1 cellular context compared by ENCODE assay signal in the genomic region with DNA sequence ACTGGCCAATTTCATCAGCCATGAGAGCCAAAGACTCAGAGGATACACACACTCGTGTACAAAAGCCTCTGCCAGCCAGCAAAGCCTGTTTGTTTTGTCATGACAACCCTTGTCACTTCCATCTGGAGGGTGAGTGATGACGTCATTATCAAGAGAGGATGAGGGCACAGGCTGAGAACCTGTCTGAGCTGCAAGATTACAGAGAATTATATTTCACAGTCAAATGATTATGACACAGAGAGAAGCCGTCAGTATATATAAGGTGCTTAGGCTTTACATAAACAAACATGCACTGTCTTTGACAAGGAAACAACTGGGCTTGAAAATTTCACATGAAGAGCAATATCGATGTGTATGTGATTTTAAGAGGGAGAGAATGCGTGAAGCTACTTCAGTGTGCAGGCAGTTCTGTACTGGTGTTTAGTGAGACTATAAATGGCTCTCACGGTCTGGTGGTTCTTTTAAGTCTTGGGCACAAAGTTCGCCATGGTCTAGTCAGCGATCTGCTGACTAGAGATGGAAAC.
TF ChIP-seq lines count a peak whose summit lies in the region.

No MANE protein-coding gene starts in this region.

TF ChIP-seq in K562, 482 proteins besides CTCF, POLR2A, EP300 and RAD21 (continues in another document):
- TF ChIP-seq, protein P1, sequence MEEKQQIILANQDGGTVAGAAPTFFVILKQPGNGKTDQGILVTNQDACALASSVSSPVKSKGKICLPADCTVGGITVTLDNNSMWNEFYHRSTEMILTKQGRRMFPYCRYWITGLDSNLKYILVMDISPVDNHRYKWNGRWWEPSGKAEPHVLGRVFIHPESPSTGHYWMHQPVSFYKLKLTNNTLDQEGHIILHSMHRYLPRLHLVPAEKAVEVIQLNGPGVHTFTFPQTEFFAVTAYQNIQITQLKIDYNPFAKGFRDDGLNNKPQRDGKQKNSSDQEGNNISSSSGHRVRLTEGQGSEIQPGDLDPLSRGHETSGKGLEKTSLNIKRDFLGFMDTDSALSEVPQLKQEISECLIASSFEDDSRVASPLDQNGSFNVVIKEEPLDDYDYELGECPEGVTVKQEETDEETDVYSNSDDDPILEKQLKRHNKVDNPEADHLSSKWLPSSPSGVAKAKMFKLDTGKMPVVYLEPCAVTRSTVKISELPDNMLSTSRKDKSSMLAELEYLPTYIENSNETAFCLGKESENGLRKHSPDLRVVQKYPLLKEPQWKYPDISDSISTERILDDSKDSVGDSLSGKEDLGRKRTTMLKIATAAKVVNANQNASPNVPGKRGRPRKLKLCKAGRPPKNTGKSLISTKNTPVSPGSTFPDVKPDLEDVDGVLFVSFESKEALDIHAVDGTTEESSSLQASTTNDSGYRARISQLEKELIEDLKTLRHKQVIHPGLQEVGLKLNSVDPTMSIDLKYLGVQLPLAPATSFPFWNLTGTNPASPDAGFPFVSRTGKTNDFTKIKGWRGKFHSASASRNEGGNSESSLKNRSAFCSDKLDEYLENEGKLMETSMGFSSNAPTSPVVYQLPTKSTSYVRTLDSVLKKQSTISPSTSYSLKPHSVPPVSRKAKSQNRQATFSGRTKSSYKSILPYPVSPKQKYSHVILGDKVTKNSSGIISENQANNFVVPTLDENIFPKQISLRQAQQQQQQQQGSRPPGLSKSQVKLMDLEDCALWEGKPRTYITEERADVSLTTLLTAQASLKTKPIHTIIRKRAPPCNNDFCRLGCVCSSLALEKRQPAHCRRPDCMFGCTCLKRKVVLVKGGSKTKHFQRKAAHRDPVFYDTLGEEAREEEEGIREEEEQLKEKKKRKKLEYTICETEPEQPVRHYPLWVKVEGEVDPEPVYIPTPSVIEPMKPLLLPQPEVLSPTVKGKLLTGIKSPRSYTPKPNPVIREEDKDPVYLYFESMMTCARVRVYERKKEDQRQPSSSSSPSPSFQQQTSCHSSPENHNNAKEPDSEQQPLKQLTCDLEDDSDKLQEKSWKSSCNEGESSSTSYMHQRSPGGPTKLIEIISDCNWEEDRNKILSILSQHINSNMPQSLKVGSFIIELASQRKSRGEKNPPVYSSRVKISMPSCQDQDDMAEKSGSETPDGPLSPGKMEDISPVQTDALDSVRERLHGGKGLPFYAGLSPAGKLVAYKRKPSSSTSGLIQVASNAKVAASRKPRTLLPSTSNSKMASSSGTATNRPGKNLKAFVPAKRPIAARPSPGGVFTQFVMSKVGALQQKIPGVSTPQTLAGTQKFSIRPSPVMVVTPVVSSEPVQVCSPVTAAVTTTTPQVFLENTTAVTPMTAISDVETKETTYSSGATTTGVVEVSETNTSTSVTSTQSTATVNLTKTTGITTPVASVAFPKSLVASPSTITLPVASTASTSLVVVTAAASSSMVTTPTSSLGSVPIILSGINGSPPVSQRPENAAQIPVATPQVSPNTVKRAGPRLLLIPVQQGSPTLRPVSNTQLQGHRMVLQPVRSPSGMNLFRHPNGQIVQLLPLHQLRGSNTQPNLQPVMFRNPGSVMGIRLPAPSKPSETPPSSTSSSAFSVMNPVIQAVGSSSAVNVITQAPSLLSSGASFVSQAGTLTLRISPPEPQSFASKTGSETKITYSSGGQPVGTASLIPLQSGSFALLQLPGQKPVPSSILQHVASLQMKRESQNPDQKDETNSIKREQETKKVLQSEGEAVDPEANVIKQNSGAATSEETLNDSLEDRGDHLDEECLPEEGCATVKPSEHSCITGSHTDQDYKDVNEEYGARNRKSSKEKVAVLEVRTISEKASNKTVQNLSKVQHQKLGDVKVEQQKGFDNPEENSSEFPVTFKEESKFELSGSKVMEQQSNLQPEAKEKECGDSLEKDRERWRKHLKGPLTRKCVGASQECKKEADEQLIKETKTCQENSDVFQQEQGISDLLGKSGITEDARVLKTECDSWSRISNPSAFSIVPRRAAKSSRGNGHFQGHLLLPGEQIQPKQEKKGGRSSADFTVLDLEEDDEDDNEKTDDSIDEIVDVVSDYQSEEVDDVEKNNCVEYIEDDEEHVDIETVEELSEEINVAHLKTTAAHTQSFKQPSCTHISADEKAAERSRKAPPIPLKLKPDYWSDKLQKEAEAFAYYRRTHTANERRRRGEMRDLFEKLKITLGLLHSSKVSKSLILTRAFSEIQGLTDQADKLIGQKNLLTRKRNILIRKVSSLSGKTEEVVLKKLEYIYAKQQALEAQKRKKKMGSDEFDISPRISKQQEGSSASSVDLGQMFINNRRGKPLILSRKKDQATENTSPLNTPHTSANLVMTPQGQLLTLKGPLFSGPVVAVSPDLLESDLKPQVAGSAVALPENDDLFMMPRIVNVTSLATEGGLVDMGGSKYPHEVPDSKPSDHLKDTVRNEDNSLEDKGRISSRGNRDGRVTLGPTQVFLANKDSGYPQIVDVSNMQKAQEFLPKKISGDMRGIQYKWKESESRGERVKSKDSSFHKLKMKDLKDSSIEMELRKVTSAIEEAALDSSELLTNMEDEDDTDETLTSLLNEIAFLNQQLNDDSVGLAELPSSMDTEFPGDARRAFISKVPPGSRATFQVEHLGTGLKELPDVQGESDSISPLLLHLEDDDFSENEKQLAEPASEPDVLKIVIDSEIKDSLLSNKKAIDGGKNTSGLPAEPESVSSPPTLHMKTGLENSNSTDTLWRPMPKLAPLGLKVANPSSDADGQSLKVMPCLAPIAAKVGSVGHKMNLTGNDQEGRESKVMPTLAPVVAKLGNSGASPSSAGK (IDR thresholded peaks at IDR 0.05), result peak; percentile 23; the same call in 1 of the 2 replicates
- TF ChIP-seq SIN3A (IDR thresholded peaks at IDR 0.05; ENCODE audit: borderline replicate concordance in 2 of 2, control insufficient read depth in 1 of 2, low read depth in 2 of 2, low read length in 2 of 2) (no peak), ZNF347 (CRISPR knock-in tag; IDR thresholded peaks at IDR 0.05; ENCODE audit: low read depth) (no peak), ZEB2 (IDR thresholded peaks at IDR 0.05) (no peak), RBFOX2 (IDR thresholded peaks at IDR 0.05; ENCODE audit: low read depth, low read length) (no peak), CHD2 (IDR thresholded peaks at IDR 0.05; ENCODE audit: low read depth, low read length) (no peak), FOSL1 (tag; conservative IDR thresholded peaks at IDR 0.05) (peak; percentile 68), ZNF324 (CRISPR knock-in tag; IDR thresholded peaks at IDR 0.05) (no peak), CREB1 (IDR thresholded peaks at IDR 0.05) (peak; percentile 48; the same call in 1 of the 2 replicates), CREB1 (CRISPR knock-in tag; IDR thresholded peaks at IDR 0.05) (peak; percentile 66), POLR3G (IDR thresholded peaks at IDR 0.05; ENCODE audit: extremely low read depth, insufficient read length, insufficient replicate concordance) (no peak), SMARCE1 (IDR thresholded peaks at IDR 0.05) (no peak), NCOA6 (IDR thresholded peaks at IDR 0.05) (no peak), NR3C1 (CRISPR knock-in tag; IDR thresholded peaks at IDR 0.05) (no peak), TCF7 (IDR thresholded peaks at IDR 0.05; ENCODE audit: borderline replicate concordance) (no peak), CEBPB (tag; IDR thresholded peaks at IDR 0.05) (peak; percentile 15; the same call in 1 of the 2 replicates), SREBF2 (CRISPR knock-in tag; IDR thresholded peaks at IDR 0.05) (no peak), ZNF717 (CRISPR knock-in tag; IDR thresholded peaks at IDR 0.05) (no peak), DPF2 (IDR thresholded peaks at IDR 0.05) (no peak), JUNB (CRISPR knock-in tag; conservative IDR thresholded peaks at IDR 0.05) (peak; percentile 98), ZNF175 (CRISPR knock-in tag; IDR thresholded peaks at IDR 0.05; ENCODE audit: low read depth) (no peak), ARID1B (IDR thresholded peaks at IDR 0.05) (no peak), MYC (IDR thresholded peaks at IDR 0.05; ENCODE audit: low read depth, low read length) (no peak), MYC (CRISPR knock-in tag; IDR thresholded peaks at IDR 0.05; ENCODE audit: borderline replicate concordance, low read depth) (no peak), BRF1 (IDR thresholded peaks at IDR 0.05; ENCODE audit: borderline replicate concordance, extremely low read depth, insufficient read length) (no peak), MEF2D (tag; conservative IDR thresholded peaks at IDR 0.05; ENCODE audit: low read depth) (no peak), KDM2B (CRISPR knock-in tag; IDR thresholded peaks at IDR 0.05) (no peak)
- TF ChIP-seq, protein P2, sequence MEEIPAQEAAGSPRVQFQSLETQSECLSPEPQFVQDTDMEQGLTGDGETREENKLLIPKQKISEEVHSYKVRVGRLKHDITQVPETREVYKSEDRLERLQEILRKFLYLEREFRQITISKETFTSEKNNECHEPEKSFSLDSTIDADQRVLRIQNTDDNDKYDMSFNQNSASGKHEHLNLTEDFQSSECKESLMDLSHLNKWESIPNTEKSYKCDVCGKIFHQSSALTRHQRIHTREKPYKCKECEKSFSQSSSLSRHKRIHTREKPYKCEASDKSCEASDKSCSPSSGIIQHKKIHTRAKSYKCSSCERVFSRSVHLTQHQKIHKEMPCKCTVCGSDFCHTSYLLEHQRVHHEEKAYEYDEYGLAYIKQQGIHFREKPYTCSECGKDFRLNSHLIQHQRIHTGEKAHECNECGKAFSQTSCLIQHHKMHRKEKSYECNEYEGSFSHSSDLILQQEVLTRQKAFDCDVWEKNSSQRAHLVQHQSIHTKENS (CRISPR knock-in tag; IDR thresholded peaks at IDR 0.05), result no peak
- TF ChIP-seq, protein P3, sequence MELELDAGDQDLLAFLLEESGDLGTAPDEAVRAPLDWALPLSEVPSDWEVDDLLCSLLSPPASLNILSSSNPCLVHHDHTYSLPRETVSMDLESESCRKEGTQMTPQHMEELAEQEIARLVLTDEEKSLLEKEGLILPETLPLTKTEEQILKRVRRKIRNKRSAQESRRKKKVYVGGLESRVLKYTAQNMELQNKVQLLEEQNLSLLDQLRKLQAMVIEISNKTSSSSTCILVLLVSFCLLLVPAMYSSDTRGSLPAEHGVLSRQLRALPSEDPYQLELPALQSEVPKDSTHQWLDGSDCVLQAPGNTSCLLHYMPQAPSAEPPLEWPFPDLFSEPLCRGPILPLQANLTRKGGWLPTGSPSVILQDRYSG (tag; conservative IDR thresholded peaks at IDR 0.05; ENCODE audit: low read depth), result 0 out of 2 replicates have a peak, but pooled peaks have one; percentile 47
- TF ChIP-seq, protein P4, sequence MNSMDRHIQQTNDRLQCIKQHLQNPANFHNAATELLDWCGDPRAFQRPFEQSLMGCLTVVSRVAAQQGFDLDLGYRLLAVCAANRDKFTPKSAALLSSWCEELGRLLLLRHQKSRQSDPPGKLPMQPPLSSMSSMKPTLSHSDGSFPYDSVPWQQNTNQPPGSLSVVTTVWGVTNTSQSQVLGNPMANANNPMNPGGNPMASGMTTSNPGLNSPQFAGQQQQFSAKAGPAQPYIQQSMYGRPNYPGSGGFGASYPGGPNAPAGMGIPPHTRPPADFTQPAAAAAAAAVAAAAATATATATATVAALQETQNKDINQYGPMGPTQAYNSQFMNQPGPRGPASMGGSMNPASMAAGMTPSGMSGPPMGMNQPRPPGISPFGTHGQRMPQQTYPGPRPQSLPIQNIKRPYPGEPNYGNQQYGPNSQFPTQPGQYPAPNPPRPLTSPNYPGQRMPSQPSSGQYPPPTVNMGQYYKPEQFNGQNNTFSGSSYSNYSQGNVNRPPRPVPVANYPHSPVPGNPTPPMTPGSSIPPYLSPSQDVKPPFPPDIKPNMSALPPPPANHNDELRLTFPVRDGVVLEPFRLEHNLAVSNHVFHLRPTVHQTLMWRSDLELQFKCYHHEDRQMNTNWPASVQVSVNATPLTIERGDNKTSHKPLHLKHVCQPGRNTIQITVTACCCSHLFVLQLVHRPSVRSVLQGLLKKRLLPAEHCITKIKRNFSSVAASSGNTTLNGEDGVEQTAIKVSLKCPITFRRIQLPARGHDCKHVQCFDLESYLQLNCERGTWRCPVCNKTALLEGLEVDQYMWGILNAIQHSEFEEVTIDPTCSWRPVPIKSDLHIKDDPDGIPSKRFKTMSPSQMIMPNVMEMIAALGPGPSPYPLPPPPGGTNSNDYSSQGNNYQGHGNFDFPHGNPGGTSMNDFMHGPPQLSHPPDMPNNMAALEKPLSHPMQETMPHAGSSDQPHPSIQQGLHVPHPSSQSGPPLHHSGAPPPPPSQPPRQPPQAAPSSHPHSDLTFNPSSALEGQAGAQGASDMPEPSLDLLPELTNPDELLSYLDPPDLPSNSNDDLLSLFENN (IDR thresholded peaks at IDR 0.05; ENCODE audit: low read depth in 2 of 2, low read length in 2 of 2), result no peak
- TF ChIP-seq, protein P5, sequence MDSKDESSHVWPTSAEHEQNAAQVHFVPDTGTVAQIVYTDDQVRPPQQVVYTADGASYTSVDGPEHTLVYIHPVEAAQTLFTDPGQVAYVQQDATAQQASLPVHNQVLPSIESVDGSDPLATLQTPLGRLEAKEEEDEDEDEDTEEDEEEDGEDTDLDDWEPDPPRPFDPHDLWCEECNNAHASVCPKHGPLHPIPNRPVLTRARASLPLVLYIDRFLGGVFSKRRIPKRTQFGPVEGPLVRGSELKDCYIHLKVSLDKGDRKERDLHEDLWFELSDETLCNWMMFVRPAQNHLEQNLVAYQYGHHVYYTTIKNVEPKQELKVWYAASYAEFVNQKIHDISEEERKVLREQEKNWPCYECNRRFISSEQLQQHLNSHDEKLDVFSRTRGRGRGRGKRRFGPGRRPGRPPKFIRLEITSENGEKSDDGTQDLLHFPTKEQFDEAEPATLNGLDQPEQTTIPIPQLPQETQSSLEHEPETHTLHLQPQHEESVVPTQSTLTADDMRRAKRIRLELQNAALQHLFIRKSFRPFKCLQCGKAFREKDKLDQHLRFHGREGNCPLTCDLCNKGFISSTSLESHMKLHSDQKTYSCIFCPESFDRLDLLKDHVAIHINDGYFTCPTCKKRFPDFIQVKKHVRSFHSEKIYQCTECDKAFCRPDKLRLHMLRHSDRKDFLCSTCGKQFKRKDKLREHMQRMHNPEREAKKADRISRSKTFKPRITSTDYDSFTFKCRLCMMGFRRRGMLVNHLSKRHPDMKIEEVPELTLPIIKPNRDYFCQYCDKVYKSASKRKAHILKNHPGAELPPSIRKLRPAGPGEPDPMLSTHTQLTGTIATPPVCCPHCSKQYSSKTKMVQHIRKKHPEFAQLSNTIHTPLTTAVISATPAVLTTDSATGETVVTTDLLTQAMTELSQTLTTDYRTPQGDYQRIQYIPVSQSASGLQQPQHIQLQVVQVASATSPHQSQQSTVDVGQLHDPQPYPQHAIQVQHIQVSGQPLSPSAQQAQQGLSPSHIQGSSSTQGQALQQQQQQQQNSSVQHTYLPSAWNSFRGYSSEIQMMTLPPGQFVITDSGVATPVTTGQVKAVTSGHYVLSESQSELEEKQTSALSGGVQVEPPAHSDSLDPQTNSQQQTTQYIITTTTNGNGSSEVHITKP (IDR thresholded peaks at IDR 0.05; ENCODE audit: partially characterized antibody), result no peak
- TF ChIP-seq, protein P6, sequence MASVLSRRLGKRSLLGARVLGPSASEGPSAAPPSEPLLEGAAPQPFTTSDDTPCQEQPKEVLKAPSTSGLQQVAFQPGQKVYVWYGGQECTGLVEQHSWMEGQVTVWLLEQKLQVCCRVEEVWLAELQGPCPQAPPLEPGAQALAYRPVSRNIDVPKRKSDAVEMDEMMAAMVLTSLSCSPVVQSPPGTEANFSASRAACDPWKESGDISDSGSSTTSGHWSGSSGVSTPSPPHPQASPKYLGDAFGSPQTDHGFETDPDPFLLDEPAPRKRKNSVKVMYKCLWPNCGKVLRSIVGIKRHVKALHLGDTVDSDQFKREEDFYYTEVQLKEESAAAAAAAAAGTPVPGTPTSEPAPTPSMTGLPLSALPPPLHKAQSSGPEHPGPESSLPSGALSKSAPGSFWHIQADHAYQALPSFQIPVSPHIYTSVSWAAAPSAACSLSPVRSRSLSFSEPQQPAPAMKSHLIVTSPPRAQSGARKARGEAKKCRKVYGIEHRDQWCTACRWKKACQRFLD (CRISPR knock-in tag; IDR thresholded peaks at IDR 0.05), result no peak
